29 cellular contexts compared by ENCODE assay signal in the genomic region with DNA sequence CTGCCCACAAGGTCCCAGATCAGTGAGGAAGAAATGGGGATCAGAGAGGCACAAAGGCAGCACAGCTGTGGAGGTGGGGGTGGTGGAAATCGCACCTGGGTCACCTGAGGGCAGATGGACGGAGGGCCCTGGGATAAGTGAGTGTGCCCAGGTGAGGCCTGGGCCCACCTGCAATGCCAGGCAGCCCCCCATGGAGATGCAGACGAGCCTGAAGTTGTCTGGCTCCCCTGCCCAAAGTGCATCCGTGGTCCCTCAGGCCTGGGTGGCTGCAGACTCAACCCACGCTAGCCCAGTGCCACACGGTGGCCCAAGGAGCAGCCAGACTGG.
"Had no signal": no experiment of that assay in that cellular context is flagged by ENCODE, and none has a peak within 500 bp of the region (broad histone marks: within the 10 kb centered on the region; RNA-seq: fewer than 3 reads in every experiment).

No MANE protein-coding gene starts in this region.

- H3K9me3 ChIP-seq: gastroesophageal sphincter, stomach, thyroid gland, upper lobe of left lung, vagina had no signal

- H3K27me3 ChIP-seq: gastroesophageal sphincter, hepatocyte, neural progenitor cell, stomach, thyroid gland, upper lobe of left lung, vagina had no signal

- H3K9ac ChIP-seq: neural progenitor cell had no signal

- DNase-seq: activated CD4-positive, alpha-beta memory T cell treated with anti-CD3 and anti-CD28 coated beads, Interleukin-2, amount 10 ng/mL, durations not matched to agents 7 days and 5 days; activated CD4-positive, alpha-beta T cell treated with anti-CD3 and anti-CD28 coated beads, Interleukin-2, amount 10 ng/mL, durations not matched to agents 7 days and 5 days; activated CD4-positive, CD25-positive, alpha-beta regulatory T cell treated with anti-CD3 and anti-CD28 coated beads, Interleukin-2, amount 50 U/mL, for 72 hours; activated CD8-positive, alpha-beta memory T cell treated with anti-CD3 and anti-CD28 coated beads, Interleukin-2, amount 50 U/mL, for 48 hours; activated gamma-delta T cell treated with Interleukin-2 at 50 U/mL for 16 hours; activated naive CD8-positive, alpha-beta T cell treated with anti-CD3 and anti-CD28 coated beads, Interleukin-2, amount 50 U/mL, for 24 hours; activated T-cell treated with anti-CD3 and anti-CD28 coated beads, Interleukin-2, amount 50 U/mL, for 4 hours; amygdala; central memory CD4-positive, alpha-beta T cell; islet precursor cell; left ventricle myocardium superior; midbrain; natural killer cell; stimulated activated CD4-positive, alpha-beta T cell treated with anti-CD3 and anti-CD28 coated beads, Interleukin-12 subunit alpha, Interleukin-12 subunit beta, amount 100 ng/mL, for 4 hours; stimulated activated CD4-positive, alpha-beta T cell treated with anti-CD3 and anti-CD28 coated beads, Interleukin-4, amount 100 ng/mL, for 24 hours; stomach; T-helper 9 cell; thyroid gland had no signal

- H3K36me3 Mint-ChIP-seq: natural killer cell had no signal

- H3K36me3 ChIP-seq: neural progenitor cell had no signal

- H3K27ac Mint-ChIP-seq: activated CD4-positive, alpha-beta memory T cell treated with anti-CD3 and anti-CD28 coated beads, Interleukin-2, amount 10 ng/mL, durations not matched to agents 7 days and 5 days; activated naive CD8-positive, alpha-beta T cell treated with anti-CD3 and anti-CD28 coated beads, Interleukin-2, amount 50 U/mL, for 24 hours; neural progenitor cell; stimulated activated effector memory CD8-positive, alpha-beta T cell treated with anti-CD3 and anti-CD28 coated beads, Interleukin-12 subunit alpha, Interleukin-12 subunit beta, amount 100 ng/mL, for 72 hours had no signal

- H3K4me3 Mint-ChIP-seq: activated CD4-positive, alpha-beta memory T cell treated with anti-CD3 and anti-CD28 coated beads, Interleukin-2, amount 10 ng/mL, durations not matched to agents 7 days and 5 days; activated CD4-positive, alpha-beta T cell treated with anti-CD3 and anti-CD28 coated beads, Interleukin-2, amount 10 ng/mL, durations not matched to agents 7 days and 5 days; activated naive CD4-positive, alpha-beta T cell treated with anti-CD3 and anti-CD28 coated beads, Interleukin-2, amount 50 U/mL, for 24 hours; activated naive CD8-positive, alpha-beta T cell treated with anti-CD3 and anti-CD28 coated beads, Interleukin-2, amount 50 U/mL, for 24 hours; activated T-cell treated with anti-CD3 and anti-CD28 coated beads, Interleukin-2, amount 50 U/mL, for 4 hours; activated T-helper 17 cell treated with anti-CD3 and anti-CD28 coated beads, Interleukin-2, amount 50 U/mL, for 72 hours; natural killer cell; neural progenitor cell; stimulated activated effector memory CD8-positive, alpha-beta T cell treated with anti-CD3 and anti-CD28 coated beads, Interleukin-12 subunit alpha, Interleukin-12 subunit beta, amount 100 ng/mL, for 72 hours had no signal

- H3K4me3 ChIP-seq: gastroesophageal sphincter, hepatocyte, neural progenitor cell, skin epidermis, stomach, thyroid gland, upper lobe of left lung, vagina had no signal

- H3K27ac ChIP-seq: hepatocyte, neural progenitor cell, thyroid gland, vagina had no signal

- H3K4me2 ChIP-seq: hepatocyte, neural progenitor cell had no signal

- H3K9me3 Mint-ChIP-seq: activated CD4-positive, alpha-beta memory T cell treated with anti-CD3 and anti-CD28 coated beads, Interleukin-2, amount 10 ng/mL, durations not matched to agents 7 days and 5 days; activated naive CD4-positive, alpha-beta T cell treated with anti-CD3 and anti-CD28 coated beads, Interleukin-2, amount 50 U/mL, for 24 hours; activated naive CD8-positive, alpha-beta T cell treated with anti-CD3 and anti-CD28 coated beads, Interleukin-2, amount 50 U/mL, for 24 hours; activated T-cell treated with anti-CD3 and anti-CD28 coated beads, Interleukin-2, amount 50 U/mL, for 4 hours; activated T-helper 17 cell treated with anti-CD3 and anti-CD28 coated beads, Interleukin-2, amount 50 U/mL, for 72 hours; natural killer cell; neural progenitor cell; stimulated activated effector memory CD8-positive, alpha-beta T cell treated with anti-CD3 and anti-CD28 coated beads, Interleukin-12 subunit alpha, Interleukin-12 subunit beta, amount 100 ng/mL, for 72 hours had no signal

- H3K27me3 Mint-ChIP-seq: activated CD4-positive, alpha-beta memory T cell treated with anti-CD3 and anti-CD28 coated beads, Interleukin-2, amount 10 ng/mL, durations not matched to agents 7 days and 5 days; activated CD4-positive, alpha-beta T cell treated with anti-CD3 and anti-CD28 coated beads, Interleukin-2, amount 10 ng/mL, durations not matched to agents 7 days and 5 days; activated naive CD4-positive, alpha-beta T cell treated with anti-CD3 and anti-CD28 coated beads, Interleukin-2, amount 50 U/mL, for 24 hours; activated naive CD8-positive, alpha-beta T cell treated with anti-CD3 and anti-CD28 coated beads, Interleukin-2, amount 50 U/mL, for 24 hours; activated T-helper 17 cell treated with anti-CD3 and anti-CD28 coated beads, Interleukin-2, amount 50 U/mL, for 72 hours had no signal

- ATAC-seq: activated naive CD8-positive, alpha-beta T cell treated with anti-CD3 and anti-CD28 coated beads, Interleukin-2, amount 50 U/mL, for 24 hours; activated T-cell treated with anti-CD3 and anti-CD28 coated beads, Interleukin-2, amount 50 U/mL, for 4 hours; activated T-helper 17 cell treated with anti-CD3 and anti-CD28 coated beads, Interleukin-2, amount 50 U/mL, for 72 hours; gastroesophageal sphincter; left cardiac atrium; left ventricle myocardium superior; sciatic nerve; stimulated activated effector memory CD8-positive, alpha-beta T cell treated with anti-CD3 and anti-CD28 coated beads, Interleukin-12 subunit alpha, Interleukin-12 subunit beta, amount 100 ng/mL, for 72 hours had no signal
